24 cellular contexts compared by ENCODE assay signal in the genomic region with DNA sequence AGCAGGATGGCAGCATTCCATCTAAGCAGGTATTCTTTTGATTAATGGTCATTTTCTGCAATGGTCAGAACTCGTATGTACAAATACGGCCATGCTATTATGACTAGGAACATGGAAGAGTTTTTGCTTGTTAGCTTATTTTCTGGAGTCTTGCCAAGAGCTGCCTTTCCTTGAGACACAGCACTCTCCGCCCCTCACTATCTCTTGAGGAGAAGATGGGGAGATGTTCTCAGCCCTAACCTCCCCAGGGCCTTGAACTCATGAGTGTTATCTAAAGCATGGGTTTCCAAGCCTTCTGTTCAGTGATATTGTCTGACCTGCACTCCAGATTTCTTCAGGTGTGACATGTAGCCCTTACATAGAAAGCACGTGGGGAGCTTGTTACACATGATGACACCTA.
"Had no signal": no experiment of that assay in that cellular context is flagged by ENCODE, and none has a peak within 500 bp of the region (broad histone marks: within the 10 kb centered on the region; RNA-seq: fewer than 3 reads in every experiment).

No MANE protein-coding gene starts in this region.

- H3K9me3 ChIP-seq: colonic mucosa, esophagus squamous epithelium, gastrocnemius medialis, heart right ventricle, left lung, lower lobe of right lung, mucosa of descending colon had no signal

- FAIRE-seq: endometrium, islet of Langerhans, keratinocyte had no signal

- DNase-seq: colonic mucosa; cortex of kidney; effector CD8-positive, alpha-beta T cell; effector memory CD8-positive, alpha-beta T cell; endodermal cell; esophagus squamous epithelium; foreskin fibroblast; foreskin melanocyte; gastrocnemius medialis; glutamatergic neuron; head of caudate nucleus; heart right ventricle; hippocampal formation; left cardiac atrium; left lung; left ventricle myocardium superior; lower lobe of right lung; mesenchymal stem cell; mucosa of descending colon; naive B cell had no signal

- H3K4me1 ChIP-seq: colonic mucosa, gastrocnemius medialis, left lung, lower lobe of right lung had no signal

- H3K27me3 ChIP-seq: colonic mucosa, esophagus squamous epithelium, gastrocnemius medialis, heart right ventricle, left lung had no signal

- H3K27ac ChIP-seq: colonic mucosa, esophagus squamous epithelium, gastrocnemius medialis, heart right ventricle, left lung, lower lobe of right lung had no signal

- H3K36me3 ChIP-seq: colonic mucosa had no signal

- ATAC-seq: effector memory CD8-positive, alpha-beta T cell; esophagus mucosa; gastrocnemius medialis; heart right ventricle; left cardiac atrium; left lung; left ventricle myocardium superior; lower lobe of right lung; mucosa of descending colon had no signal

- H3K4me3 ChIP-seq: colonic mucosa, esophagus squamous epithelium, gastrocnemius medialis, heart right ventricle, left lung, lower lobe of right lung, mucosa of descending colon had no signal
